ENCODE assay signal across 17 cellular contexts in the genomic region with DNA sequence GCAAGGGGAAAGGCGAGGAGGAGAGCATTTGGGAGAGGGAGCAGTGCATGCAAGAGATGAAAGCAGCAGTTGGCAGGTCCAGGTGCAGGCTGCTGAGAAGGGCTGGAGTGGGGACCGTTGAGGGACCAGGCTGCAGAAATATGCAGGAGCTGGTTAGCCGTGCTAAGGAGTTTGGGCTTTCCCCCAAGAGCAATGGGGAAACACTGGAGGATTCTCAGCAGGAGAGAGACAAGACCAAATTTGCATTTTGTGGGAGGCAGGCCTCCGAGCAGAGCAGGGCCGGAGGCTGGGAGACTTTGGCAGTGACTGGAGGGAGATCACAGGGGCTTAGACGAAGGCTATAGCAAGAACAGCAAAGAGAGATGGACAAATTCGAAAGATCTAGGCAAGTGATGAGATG. TPM values are rescaled to one million over a fixed set of nuclear protein-coding genes. Genes with fewer than 3 reads are reported as not detected.
DNase-seq lines count a peak whose midpoint lies in the region; ATAC-seq and TF ChIP-seq lines count a peak whose summit lies in the region.
"Had no signal": no experiment of that assay in that cellular context is flagged by ENCODE, and none has a peak within 500 bp of the region (broad histone marks: within the 10 kb centered on the region; RNA-seq: fewer than 3 reads in every experiment).

No MANE protein-coding gene starts in this region.

- H3K4me1 Mint-ChIP-seq in WTC11 (peaks cover 19% of the 10 kb centered on the region), neural progenitor cell (peaks cover 17% of the 10 kb centered on the region)
- H3K4me1 Mint-ChIP-seq: IgD-negative memory B cell had no signal

- H3K27ac ChIP-seq in smooth muscle cell (ENCODE audit: low read depth) (no peak overlapping the region), neural progenitor cell (no peak overlapping the region)
- H3K27ac ChIP-seq: SK-N-MC had no signal

- H3K79me2 ChIP-seq in smooth muscle cell (ENCODE audit: low read depth): no peaks in the 10 kb centered on the region
- H3K79me2 ChIP-seq in neural progenitor cell (ENCODE audit: low read depth): no peaks in the 10 kb centered on the region

- no peaks in the 10 kb centered on the region for H3K36me3 ChIP-seq in smooth muscle cell (ENCODE audit: low read depth)
- no peaks in the 10 kb centered on the region for H3K36me3 ChIP-seq in neural progenitor cell

- H3F3A ChIP-seq in smooth muscle cell (ENCODE audit: low read depth) (no peaks in the 10 kb centered on the region), neural progenitor cell (ENCODE audit: low read depth) (no peaks in the 10 kb centered on the region)

- WGBS in smooth muscle cell (ENCODE audit: low lambda C conversion rate): 71% methylated on average over 7 of the region's 7 CpGs

- H3K4me1 ChIP-seq in smooth muscle cell (ENCODE audit: low read depth): peaks cover 8% of the 10 kb centered on the region
- peaks cover 12% of the 10 kb centered on the region for H3K4me1 ChIP-seq in neural progenitor cell

- no peak overlapping the region for H2AFZ ChIP-seq in smooth muscle cell (ENCODE audit: low read depth)
- H2AFZ ChIP-seq in neural progenitor cell (replicated peaks): no peak overlapping the region

- no peak overlapping the region for H3K4me3 ChIP-seq in smooth muscle cell
- no peak overlapping the region for H3K4me3 ChIP-seq in neural progenitor cell
- H3K4me3 ChIP-seq: SK-N-MC had no signal

- peak; percentile 43 for ATAC-seq in WTC11
- ATAC-seq in left lobe of liver: no peak
- ATAC-seq in GM18868 (IDR thresholded peaks at IDR 0.05; ENCODE audit: unreplicated experiment): no peak
- ATAC-seq: Panc1, Right ventricle myocardium inferior had no signal

- H3K9ac ChIP-seq in smooth muscle cell (ENCODE audit: low read depth) (no peak overlapping the region), neural progenitor cell (no peak overlapping the region)

- H3K27me3 Mint-ChIP-seq in WTC11 (ENCODE audit: low read depth): no peaks in the 10 kb centered on the region; the same call in 1 of the 2 replicates
- peaks cover 12% of the 10 kb centered on the region for H3K27me3 Mint-ChIP-seq in neural progenitor cell (ENCODE audit: insufficient read depth, low read depth)

- H3K4me3 Mint-ChIP-seq in WTC11 (no peak overlapping the region), neural progenitor cell (no peak overlapping the region)
- H3K4me3 Mint-ChIP-seq: IgD-negative memory B cell had no signal

- no peaks in the 10 kb centered on the region for H3K27me3 ChIP-seq in smooth muscle cell (ENCODE audit: low read depth)
- no peaks in the 10 kb centered on the region for H3K27me3 ChIP-seq in neural progenitor cell

- no peaks in the 10 kb centered on the region for H3K9me3 Mint-ChIP-seq in WTC11
- no peaks in the 10 kb centered on the region for H3K9me3 Mint-ChIP-seq in neural progenitor cell
- H3K9me3 Mint-ChIP-seq: IgD-negative memory B cell had no signal

- DNase-seq in ELF-1 (ENCODE audit: low read depth, low spot score) (peak; percentile 49), WTC11 (ENCODE audit: low spot score) (no peak), left lobe of liver (ENCODE audit: low spot score) (peak; percentile 24), smooth muscle cell (lab: John Stamatoyannopoulos, UW; ENCODE audit: unreplicated experiment) (no peak), neural progenitor cell (ENCODE audit: low spot score) (no peak), NK-92 (lab: John Stamatoyannopoulos, UW; ENCODE audit: unreplicated experiment) (no peak), SKM-1 treated with dmso at 0.1 percent for 144 hours (lab: John Stamatoyannopoulos, UW; ENCODE audit: unreplicated experiment) (no peak)
- DNase-seq: NCI-H187 treated with DMSO at 0.1 percent for 48 hours, NCI-H446 treated with DMSO at 0.1 percent for 48 hours, NCI-H774 had no signal

- H3K27ac Mint-ChIP-seq in WTC11: no peak overlapping the region
- no peak overlapping the region for H3K27ac Mint-ChIP-seq in neural progenitor cell

- POLR2A ChIA-PET in WTC11 (lab: Charles Lee): no interaction called here

- H4K20me1 ChIP-seq in smooth muscle cell (ENCODE audit: low read depth) (no peaks in the 10 kb centered on the region), neural progenitor cell (ENCODE audit: low read depth) (no peaks in the 10 kb centered on the region)

- H3K4me2 ChIP-seq in smooth muscle cell (peak overlapping the region; percentile 26), neural progenitor cell (no peak overlapping the region)

- CTCF ChIA-PET in WTC11 (lab: Charles Lee): interaction anchor here (1.0 to 4.1 kb wide), 4 partner anchors 14 to 366 kb away, joined by 3 to 18 read pairs (median 6); no protein-coding TSS in a partner anchor

- H3K9me3 ChIP-seq in smooth muscle cell (replicated peaks; ENCODE audit: low read depth) (no peaks in the 10 kb centered on the region), neural progenitor cell (ENCODE audit: low read depth) (no peaks in the 10 kb centered on the region)

- H3K36me3 Mint-ChIP-seq in WTC11 (no peaks in the 10 kb centered on the region), neural progenitor cell (no peaks in the 10 kb centered on the region)
- H3K36me3 Mint-ChIP-seq: IgD-negative memory B cell had no signal

- TF ChIP-seq CTCF in WTC11 (IDR thresholded peaks at IDR 0.05) (no peak), smooth muscle cell (IDR thresholded peaks at IDR 0.05; ENCODE audit: borderline replicate concordance, insufficient read depth, poor library complexity, severe bottlenecking) (no peak), neural progenitor cell (IDR thresholded peaks at IDR 0.05) (no peak)

TF ChIP-seq in WTC11, 78 proteins besides CTCF, POLR2A, EP300 and RAD21:
- no peak for TF ChIP-seq CBFB (CRISPR knock-in tag; IDR thresholded peaks at IDR 0.05; ENCODE audit: low read depth)
- TF ChIP-seq, protein P1, sequence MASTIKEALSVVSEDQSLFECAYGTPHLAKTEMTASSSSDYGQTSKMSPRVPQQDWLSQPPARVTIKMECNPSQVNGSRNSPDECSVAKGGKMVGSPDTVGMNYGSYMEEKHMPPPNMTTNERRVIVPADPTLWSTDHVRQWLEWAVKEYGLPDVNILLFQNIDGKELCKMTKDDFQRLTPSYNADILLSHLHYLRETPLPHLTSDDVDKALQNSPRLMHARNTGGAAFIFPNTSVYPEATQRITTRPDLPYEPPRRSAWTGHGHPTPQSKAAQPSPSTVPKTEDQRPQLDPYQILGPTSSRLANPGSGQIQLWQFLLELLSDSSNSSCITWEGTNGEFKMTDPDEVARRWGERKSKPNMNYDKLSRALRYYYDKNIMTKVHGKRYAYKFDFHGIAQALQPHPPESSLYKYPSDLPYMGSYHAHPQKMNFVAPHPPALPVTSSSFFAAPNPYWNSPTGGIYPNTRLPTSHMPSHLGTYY (CRISPR knock-in tag; IDR thresholded peaks at IDR 0.05): no peak

RNA-seq across cellular contexts. Expression of gene BTBD16, which starts 11.8 kb away (rescaled TPM):
- total RNA-seq in WTC11 (2021) (not detected in 3 replicates), left lobe of liver (1.5 TPM), smooth muscle cell (not detected in 2 replicates), neural progenitor cell (ENCODE audit: low replicate concordance) (not detected in 2 replicates)
- polyA plus RNA-seq in smooth muscle cell: not detected in 2 replicates
- total RNA-seq: A172, LHCN-M2, Right ventricle myocardium inferior had no signal
- polyA plus RNA-seq: IgD-negative memory B cell had no signal

Comparison
In these comparisons a context has a peak if more than half of its experiments do, and no peak if none do; other contexts are left out.
1. DNase-seq: peak in ELF-1 (single experiment) and left lobe of liver (single experiment); none in WTC11 (single experiment), smooth muscle cell (single experiment), neural progenitor cell (single experiment), NK-92 (single experiment) and SKM-1 treated with dmso at 0.1 percent for 144 hours (single experiment).